In genomic region chr2:231820786-231821303, GRCh38 we compare ENCODE assay signal across 14 cellular contexts. TPM values are rescaled to one million over a fixed set of nuclear protein-coding genes. Genes with fewer than 3 reads are reported as not detected.
DNase-seq lines count a peak whose midpoint lies in the region; ATAC-seq and TF ChIP-seq lines count a peak whose summit lies in the region.
"Had no signal": no experiment of that assay in that cellular context is flagged by ENCODE, and none has a peak within 500 bp of the region (broad histone marks: within the 10 kb centered on the region; RNA-seq: fewer than 3 reads in every experiment).

No MANE protein-coding gene starts in this region.

- no peak overlapping the region for H3K4me2 ChIP-seq in trophoblast cell (ENCODE audit: low read length)

- H3K14ac ChIP-seq in trophoblast cell (ENCODE audit: low read length), result no peak overlapping the region

- H3K27me3 ChIP-seq in trophoblast cell (ENCODE audit: insufficient read depth, low read length) (no peaks in the 10 kb centered on the region), HAP-1 (ENCODE audit: low read depth) (no peaks in the 10 kb centered on the region)

- H3K9me3 ChIP-seq in trophoblast cell (ENCODE audit: insufficient read depth, low read depth, low read length), result peaks cover 2% of the 10 kb centered on the region
- H3K9me3 ChIP-seq in HAP-1, result no peaks in the 10 kb centered on the region

- no peak overlapping the region for H2BK120ac ChIP-seq in trophoblast cell (ENCODE audit: insufficient read depth, low read length, poor library complexity)

- no peak overlapping the region for H2BK12ac ChIP-seq in trophoblast cell (ENCODE audit: low read length)

- no peaks in the 10 kb centered on the region for H3K4me1 ChIP-seq in trophoblast cell (ENCODE audit: control insufficient read depth in 1 of 2, insufficient read depth in 2 of 2, low read length in 2 of 2)
- no peaks in the 10 kb centered on the region for H3K4me1 ChIP-seq in HAP-1

- no peak overlapping the region for H3K23ac ChIP-seq in trophoblast cell (ENCODE audit: low read length)

- no peak overlapping the region for H2AFZ ChIP-seq in trophoblast cell (ENCODE audit: insufficient read depth, low read length, poor library complexity)

- no peak overlapping the region for H2AK5ac ChIP-seq in trophoblast cell (ENCODE audit: low read length)

- H2BK5ac ChIP-seq in trophoblast cell (ENCODE audit: low read depth, low read length, poor library complexity), result no peak overlapping the region

- TF ChIP-seq CTCF in HFF-Myc (IDR thresholded peaks at IDR 0.05; ENCODE audit: low read depth, low read length, missing control alignments), result no peak

- H3K36me3 ChIP-seq in trophoblast cell (ENCODE audit: control insufficient read depth in 1 of 2, insufficient read depth in 2 of 2, low read length in 2 of 2) (no peaks in the 10 kb centered on the region), HAP-1 (replicated peaks) (no peaks in the 10 kb centered on the region; the same call in 1 of the 2 replicates)

- H3K18ac ChIP-seq in trophoblast cell (ENCODE audit: low read length), result no peak overlapping the region

- DNase-seq in GM04504 (ENCODE audit: low read depth) (peak; percentile 14), HFF-Myc (ENCODE audit: extremely low read depth, low read depth) (peak; percentile 41), ecto neural progenitor cell (ENCODE audit: low spot score) (peak; percentile 24), trophoblast cell (peak in 1 of 2 donors; percentile 0), HAP-1 (ENCODE audit: low spot score in 2 of 2) (no peak), DMS53 (lab: John Stamatoyannopoulos, UW) (no peak)
- DNase-seq: CD8-positive, alpha-beta T cell; COR-L47; GOT3; KG1 had no signal

- WGBS in trophoblast cell (ENCODE audit: extremely low coverage, insufficient coverage, insufficient read length), result no CpG with 5 or more reads among the region's 12 CpGs

- no peak overlapping the region for H3K4ac ChIP-seq in trophoblast cell (ENCODE audit: low read depth, low read length)

- no peaks in the 10 kb centered on the region for H3K79me1 ChIP-seq in trophoblast cell (ENCODE audit: low read length)

- no peak overlapping the region for H4K8ac ChIP-seq in trophoblast cell (ENCODE audit: low read depth, low read length)

- no peak overlapping the region for H4K12ac ChIP-seq in trophoblast cell (ENCODE audit: low read depth, low read length)

- no peaks in the 10 kb centered on the region for H3K79me2 ChIP-seq in trophoblast cell (ENCODE audit: control insufficient read depth, insufficient read depth, low read length, poor library complexity)

- H3K27ac ChIP-seq in trophoblast cell (ENCODE audit: low read depth, low read length), result no peak overlapping the region

- H3K4me3 ChIP-seq in HFF-Myc (replicated peaks; ENCODE audit: low read depth, low read length) (no peak overlapping the region), trophoblast cell (ENCODE audit: low read depth, low read length) (no peak overlapping the region), HAP-1 (no peak overlapping the region)
- H3K4me3 ChIP-seq: GM12878 had no signal

- H3K9ac ChIP-seq in trophoblast cell (ENCODE audit: low read length), result peak overlapping the region; percentile 63

- in situ Hi-C loops in HAP-1 (cut with MboI; ENCODE audit: low sequenced_read_pairs), result no loop called here

- no peak overlapping the region for H4K91ac ChIP-seq in trophoblast cell (ENCODE audit: low read depth, low read length)

- ATAC-seq in GM21526 (IDR thresholded peaks at IDR 0.05; ENCODE audit: low FRiP score, unreplicated experiment), result no peak
- no peak for ATAC-seq in HG03432 (IDR thresholded peaks at IDR 0.05; ENCODE audit: unreplicated experiment)
- ATAC-seq: CD8-positive, alpha-beta T cell; GM12878; HCT116 had no signal

RNA-seq across cellular contexts. Expression of gene COPS7B, which starts 34.6 kb away (rescaled TPM):
- polyA plus RNA-seq in trophoblast cell (2013), result 39.9 and 40.7 TPM in 2 replicates

RNA-seq across cellular contexts. Expression of gene PDE6D, which starts 39.8 kb away (rescaled TPM):
- 23.5 and 25.4 TPM in 2 replicates for polyA plus RNA-seq in trophoblast cell (2013)

Comparison
In these comparisons a context has a peak if more than half of its experiments do, and no peak if none do; other contexts are left out.
1. DNase-seq: peak in GM04504 (single experiment), HFF-Myc (single experiment) and ecto neural progenitor cell (single experiment); none in HAP-1 (0 of 2) and DMS53 (single experiment).